In genomic region chr19:41225238-41226052, GRCh38 we compare ENCODE assay signal across 8 cellular contexts. TPM values are rescaled to one million over a fixed set of nuclear protein-coding genes. Genes with fewer than 3 reads are reported as not detected.
DNase-seq lines count a peak whose midpoint lies in the region; ATAC-seq, FAIRE-seq and TF ChIP-seq lines count a peak whose summit lies in the region.

No MANE protein-coding gene starts in this region.

- H3K4me3 Mint-ChIP-seq in CD4-positive, CD25-positive, alpha-beta regulatory T cell: peak overlapping the region; percentile 22 to 89 (median 86)
- H3K4me3 Mint-ChIP-seq in astrocyte (ENCODE audit: unreplicated experiment): peak overlapping the region; percentile 70

- H3K36me3 Mint-ChIP-seq in CD4-positive, CD25-positive, alpha-beta regulatory T cell: no peaks in the 10 kb centered on the region
- H3K36me3 Mint-ChIP-seq in astrocyte (ENCODE audit: low read depth, unreplicated experiment): peaks cover 28% of the 10 kb centered on the region

- no peaks in the 10 kb centered on the region for H3K36me3 ChIP-seq in CD4-positive, CD25-positive, alpha-beta regulatory T cell (ENCODE audit: control insufficient read depth, insufficient read depth, low read length)
- H3K36me3 ChIP-seq in astrocyte (ENCODE audit: insufficient read depth, low read length): peaks cover 26% of the 10 kb centered on the region
- H3K36me3 ChIP-seq in iPS-15b (ENCODE audit: control insufficient read depth, insufficient read depth, low read length): peaks cover 12% of the 10 kb centered on the region
- no peaks in the 10 kb centered on the region for H3K36me3 ChIP-seq in smooth muscle cell (ENCODE audit: low read depth)

- H3K9me3 ChIP-seq in CD4-positive, CD25-positive, alpha-beta regulatory T cell (ENCODE audit: control insufficient read depth in 2 of 2, low read length in 2 of 2): no peaks in the 10 kb centered on the region
- H3K9me3 ChIP-seq in astrocyte (ENCODE audit: insufficient read depth, low read depth, low read length) (no peaks in the 10 kb centered on the region), iPS-15b (ENCODE audit: control insufficient read depth, insufficient read depth, low read length) (no peaks in the 10 kb centered on the region), smooth muscle cell (replicated peaks; ENCODE audit: low read depth) (no peaks in the 10 kb centered on the region)

- H3K9ac ChIP-seq in astrocyte (ENCODE audit: low read length) (peak overlapping the region; percentile 81), iPS-15b (ENCODE audit: low read depth, low read length) (peak overlapping the region; percentile 13), smooth muscle cell (ENCODE audit: low read depth) (peak overlapping the region; percentile 94)

- peak overlapping the region; percentile 0 to 91 (median 90) for H3K27ac Mint-ChIP-seq in CD4-positive, CD25-positive, alpha-beta regulatory T cell
- peak overlapping the region; percentile 97 for H3K27ac Mint-ChIP-seq in astrocyte (ENCODE audit: unreplicated experiment)

- FAIRE-seq in RCC 7860 (lab: Jason Lieb, UNC) (peak; percentile 89), astrocyte (lab: Jason Lieb, UNC) (peak; percentile 47)

- peaks cover 4 to 15% (median 10%) of the 10 kb centered on the region in 4 donors for H3K4me1 Mint-ChIP-seq in CD4-positive, CD25-positive, alpha-beta regulatory T cell
- H3K4me1 Mint-ChIP-seq in astrocyte (ENCODE audit: low read depth, unreplicated experiment): peaks cover 52% of the 10 kb centered on the region

- no peak overlapping the region for H3K27ac ChIP-seq in CD4-positive, CD25-positive, alpha-beta regulatory T cell (ENCODE audit: insufficient read depth, low read length, poor library complexity, severe bottlenecking)
- H3K27ac ChIP-seq in astrocyte (ENCODE audit: low read depth, low read length): peak overlapping the region; percentile 98
- H3K27ac ChIP-seq in smooth muscle cell (ENCODE audit: low read depth): peak overlapping the region; percentile 99

- H3K79me2 ChIP-seq in astrocyte (ENCODE audit: insufficient read depth, low read length) (peaks cover 65% of the 10 kb centered on the region), smooth muscle cell (ENCODE audit: low read depth) (peaks cover 7% of the 10 kb centered on the region)

- H3K9me3 Mint-ChIP-seq in CD4-positive, CD25-positive, alpha-beta regulatory T cell: peaks cover 0 to 5% (median 0%) of the 10 kb centered on the region in 7 donors
- no peaks in the 10 kb centered on the region for H3K9me3 Mint-ChIP-seq in astrocyte (ENCODE audit: unreplicated experiment)

- DNase-seq in CD4-positive, CD25-positive, alpha-beta regulatory T cell: peak in 2 of 3 donors; percentile 10 to 26
- peak; percentile 99 for DNase-seq in RCC 7860 (ENCODE audit: low spot score)
- DNase-seq in astrocyte (ENCODE audit: low read depth): peak; percentile 100
- DNase-seq in smooth muscle cell (lab: John Stamatoyannopoulos, UW; ENCODE audit: unreplicated experiment): peak; percentile 89
- no peak for DNase-seq in medulla oblongata (ENCODE audit: extremely low spot score)
- DNase-seq in NCI-H446 treated with DMSO at 0.1 percent for 48 hours (lab: John Stamatoyannopoulos, UW): no peak

- H3K27me3 ChIP-seq in CD4-positive, CD25-positive, alpha-beta regulatory T cell (ENCODE audit: control insufficient read depth, insufficient read depth, low read length): peaks cover 14% of the 10 kb centered on the region
- H3K27me3 ChIP-seq in astrocyte (ENCODE audit: insufficient read depth, low read length): no peaks in the 10 kb centered on the region
- no peaks in the 10 kb centered on the region for H3K27me3 ChIP-seq in iPS-15b (ENCODE audit: control insufficient read depth, insufficient read depth, low read length)
- H3K27me3 ChIP-seq in smooth muscle cell (ENCODE audit: low read depth): no peaks in the 10 kb centered on the region

- WGBS in smooth muscle cell (ENCODE audit: low lambda C conversion rate): 44% methylated on average over 27 of the region's 29 CpGs

- no peak overlapping the region for H3K4me3 ChIP-seq in CD4-positive, CD25-positive, alpha-beta regulatory T cell (ENCODE audit: low read depth, low read length)
- H3K4me3 ChIP-seq in astrocyte (ENCODE audit: insufficient read depth, low read depth, low read length) (peak overlapping the region; percentile 31), iPS-15b (ENCODE audit: low read depth, low read length) (peak overlapping the region; percentile 57), smooth muscle cell (peak overlapping the region; percentile 43)

- peaks cover 19% of the 10 kb centered on the region for H3K4me1 ChIP-seq in CD4-positive, CD25-positive, alpha-beta regulatory T cell (ENCODE audit: control insufficient read depth, insufficient read depth, low read length, poor library complexity, severe bottlenecking)
- H3K4me1 ChIP-seq in astrocyte (ENCODE audit: insufficient read depth, low read length) (peaks cover 66% of the 10 kb centered on the region), iPS-15b (ENCODE audit: control insufficient read depth, insufficient read depth, low read length) (peaks cover 12% of the 10 kb centered on the region), smooth muscle cell (ENCODE audit: low read depth) (peaks cover 17% of the 10 kb centered on the region)

- TF ChIP-seq CTCF in astrocyte (IDR thresholded peaks at IDR 0.05; ENCODE audit: insufficient read depth, low read depth, low read length) (no peak), smooth muscle cell (IDR thresholded peaks at IDR 0.05; ENCODE audit: borderline replicate concordance, insufficient read depth, poor library complexity, severe bottlenecking) (no peak)

- no peak overlapping the region for H2AFZ ChIP-seq in astrocyte (ENCODE audit: low read depth, low read length)
- H2AFZ ChIP-seq in smooth muscle cell (ENCODE audit: low read depth): no peak overlapping the region

- H3K27me3 Mint-ChIP-seq in CD4-positive, CD25-positive, alpha-beta regulatory T cell: peaks cover 33% of the 10 kb centered on the region
- H3K27me3 Mint-ChIP-seq in astrocyte (ENCODE audit: low read depth, unreplicated experiment): no peaks in the 10 kb centered on the region

- H4K20me1 ChIP-seq in astrocyte (ENCODE audit: insufficient read depth, low read length) (peaks cover 8% of the 10 kb centered on the region), smooth muscle cell (ENCODE audit: low read depth) (no peaks in the 10 kb centered on the region)

- peaks cover 18% of the 10 kb centered on the region for H3F3A ChIP-seq in smooth muscle cell (ENCODE audit: low read depth)

- peak; percentile 52 to 72 for ATAC-seq in CD4-positive, CD25-positive, alpha-beta regulatory T cell (ENCODE audit: low read depth in 2 of 2)
- ATAC-seq in HG03432 (IDR thresholded peaks at IDR 0.05; ENCODE audit: unreplicated experiment): no peak

- H3K4me2 ChIP-seq in astrocyte (ENCODE audit: low read length) (peak overlapping the region; percentile 84), smooth muscle cell (peak overlapping the region; percentile 82)

RNA-seq across cellular contexts. Expression of gene AXL, which starts 6.4 kb away (rescaled TPM):
- total RNA-seq in CD4-positive, CD25-positive, alpha-beta regulatory T cell: not detected
- polyA plus RNA-seq in CD4-positive, CD25-positive, alpha-beta regulatory T cell: under 1 TPM; 0.08 to 0.47 (median 0.41) TPM
- total RNA-seq in astrocyte: 134 and 156 TPM in 2 replicates
- 71.2 and 76.8 TPM in 2 replicates for total RNA-seq in smooth muscle cell
- polyA plus RNA-seq in smooth muscle cell: 16.9 and 27.0 TPM in 2 replicates

RNA-seq across cellular contexts. Expression of gene CYP2S1, which starts 32.4 kb away (rescaled TPM):
- not detected for total RNA-seq in CD4-positive, CD25-positive, alpha-beta regulatory T cell
- under 1 TPM in 1 of 4 donors, not detected in 3; 0.28 TPM for polyA plus RNA-seq in CD4-positive, CD25-positive, alpha-beta regulatory T cell
- total RNA-seq in astrocyte: 6.2 and 11.1 TPM in 2 replicates
- total RNA-seq in smooth muscle cell: 0.18 and 0.63 TPM in 2 replicates
- 1.8 and 6.1 TPM in 2 replicates for polyA plus RNA-seq in smooth muscle cell

RNA-seq across cellular contexts. Expression of gene HNRNPUL1, which starts 38.7 kb away (rescaled TPM):
- total RNA-seq in CD4-positive, CD25-positive, alpha-beta regulatory T cell: 354 TPM
- 10 to 100 TPM; 39.3 to 56.8 (median 45.4) TPM for polyA plus RNA-seq in CD4-positive, CD25-positive, alpha-beta regulatory T cell
- total RNA-seq in astrocyte: 164 and 174 TPM in 2 replicates
- total RNA-seq in smooth muscle cell: 78.6 and 101 TPM in 2 replicates
- polyA plus RNA-seq in smooth muscle cell: 121 and 125 TPM in 2 replicates

Comparison
In these comparisons a context has a peak if more than half of its experiments do, and no peak if none do; other contexts are left out.
1. DNase-seq: peak in CD4-positive, CD25-positive, alpha-beta regulatory T cell (2 of 3), RCC 7860 (single experiment), astrocyte (single experiment) and smooth muscle cell (single experiment); none in medulla oblongata (single experiment) and NCI-H446 treated with DMSO at 0.1 percent for 48 hours (single experiment).
2. H3K9ac ChIP-seq: peak in every context shown above with its lines; median percentile 94 in smooth muscle cell; 81 in astrocyte; 13 in iPS-15b.
3. RNA of gene AXL, which starts 6.4 kb away (total RNA-seq): 134 to 156 TPM in astrocyte and 71.2 to 76.8 TPM in smooth muscle cell; not detected in CD4-positive, CD25-positive, alpha-beta regulatory T cell (single experiment); every median in the first group is over 10 times any median in the second.